ENCODE assay signal across 9 cellular contexts in genomic region chr7:45203947-45204445, GRCh38. TPM values are rescaled to one million over a fixed set of nuclear protein-coding genes. Genes with fewer than 3 reads are reported as not detected.
A peak's percentile ranks its signal among the peaks of the same experiment; 100 is the strongest.
DNase-seq lines count a peak whose midpoint lies in the region; ATAC-seq and TF ChIP-seq lines count a peak whose summit lies in the region.
"Had no signal": no experiment of that assay in that cellular context is flagged by ENCODE, and none has a peak within 500 bp of the region (broad histone marks: within the 10 kb centered on the region; RNA-seq: fewer than 3 reads in every experiment).

No MANE protein-coding gene starts in this region.

- WGBS in hepatocyte (ENCODE audit: low lambda C conversion rate, missing lambda C conversion rate), result 48% methylated on average over 2 of the region's 2 CpGs
- 84 to 100% methylated on average over 1 to 2 of the region's 2 CpGs for WGBS in endodermal cell (ENCODE audit: insufficient coverage in 1 of 2, insufficient read length in 1 of 2), 2 experiments

- H3K9me3 ChIP-seq in Panc1 (ENCODE audit: control insufficient read depth, insufficient read depth, low read depth, low read length) (no peaks in the 10 kb centered on the region), hepatocyte (ENCODE audit: low read depth) (no peaks in the 10 kb centered on the region), endodermal cell (ENCODE audit: control insufficient read depth, low read length) (no peaks in the 10 kb centered on the region)

- POLR2A ChIA-PET in Panc1 (lab: Charles Lee), result no interaction called here

- H3K4me3 ChIP-seq in Panc1 (ENCODE audit: low read depth in 2 of 2, low read length in 2 of 2), result peak overlapping the region in 1 of 2 experiments; percentile 19; a peak in 2 of 4 replicates
- H3K4me3 ChIP-seq in hepatocyte, result no peak overlapping the region
- no peak overlapping the region for H3K4me3 ChIP-seq in endodermal cell (ENCODE audit: low read length)

- no peaks in the 10 kb centered on the region for H3K9me2 ChIP-seq in hepatocyte (replicated peaks; ENCODE audit: insufficient read depth)

- CTCF ChIA-PET in Panc1 (lab: Charles Lee), result no interaction called here

- H3K4me1 Mint-ChIP-seq in endodermal cell, result no peaks in the 10 kb centered on the region

- no peaks in the 10 kb centered on the region for H3K36me3 ChIP-seq in Panc1 (ENCODE audit: control insufficient read depth, insufficient read depth, low read length)
- H3K36me3 ChIP-seq in hepatocyte (replicated peaks; ENCODE audit: insufficient read depth, low read depth), result no peaks in the 10 kb centered on the region
- no peaks in the 10 kb centered on the region for H3K36me3 ChIP-seq in endodermal cell (ENCODE audit: control insufficient read depth, insufficient read depth, low read length)

- H3K4me1 ChIP-seq in Panc1 (ENCODE audit: control insufficient read depth, insufficient read depth, low read length) (no peaks in the 10 kb centered on the region), hepatocyte (ENCODE audit: insufficient read depth) (no peaks in the 10 kb centered on the region), endodermal cell (ENCODE audit: control insufficient read depth, insufficient read depth, low read length) (no peaks in the 10 kb centered on the region)

- no peaks in the 10 kb centered on the region for H3K79me2 ChIP-seq in hepatocyte

- no peak overlapping the region for H3K9ac ChIP-seq in endodermal cell (ENCODE audit: extremely low read depth, low read length, poor library complexity, severe bottlenecking)

- no peaks in the 10 kb centered on the region for H3K27me3 Mint-ChIP-seq in endodermal cell (ENCODE audit: insufficient read depth)

- no peaks in the 10 kb centered on the region for H4K20me1 ChIP-seq in hepatocyte (ENCODE audit: insufficient read depth, poor library complexity, severe bottlenecking)

- H3K27ac Mint-ChIP-seq in endodermal cell, result no peak overlapping the region

- ATAC-seq in GM21786 (IDR thresholded peaks at IDR 0.05; ENCODE audit: unreplicated experiment) (peak; percentile 96), Panc1 (no peak)

- DNase-seq in GM13977 (ENCODE audit: low spot score) (peak; percentile 59), Panc1 (ENCODE audit: low read depth, low spot score) (no peak), hepatocyte (ENCODE audit: low spot score) (peak; percentile 21), iPS-NIHi11 (ENCODE audit: low spot score) (no peak), endodermal cell (no peak), cerebellar cortex (ENCODE audit: low spot score) (no peak)
- DNase-seq in NK-92 treated with Interleukin-12 subunit alpha and Interleukin-12 subunit beta, amount 100 ng/mL, for 24 hours (lab: John Stamatoyannopoulos, UW), result no peak

- intact Hi-C loops in Panc1 (cut with micrococcal nuclease; ENCODE audit: unreplicated experiment), result no loop called here

- no peak overlapping the region for H3K4me3 Mint-ChIP-seq in endodermal cell

- in situ Hi-C loops in GM13977 (cut with MboI; ENCODE audit: low pct_unique_long_range_greater_than_20kb, low sequenced_read_pairs, unreplicated experiment), result no loop called here
- in situ Hi-C loops in Panc1 (cut with HindIII; ENCODE audit: low pct_unique_long_range_greater_than_20kb, low sequenced_read_pairs), result no loop called here

- no TSS peak for BruUV-seq in Panc1 (replicated peaks; lab: Mats Ljungman, UMichigan)

- TF ChIP-seq CTCF in GM13977 (IDR thresholded peaks at IDR 0.05; ENCODE audit: extremely low read depth, insufficient read depth, missing control alignments) (no peak), Panc1 (IDR thresholded peaks at IDR 0.05) (no peak), hepatocyte (IDR thresholded peaks at IDR 0.05; ENCODE audit: poor library complexity) (no peak), endodermal cell (conservative IDR thresholded peaks at IDR 0.05) (no peak)

- H3K27ac ChIP-seq in Panc1 (ENCODE audit: low read length), result peak overlapping the region; percentile 35; the same call in 1 of the 2 replicates
- H3K27ac ChIP-seq in hepatocyte, result no peak overlapping the region
- no peak overlapping the region for H3K27ac ChIP-seq in endodermal cell (ENCODE audit: low read depth, low read length)

- H2AFZ ChIP-seq in hepatocyte, result no peak overlapping the region

- peak overlapping the region; percentile 44 for H3K4me2 ChIP-seq in hepatocyte

- peaks cover 30% of the 10 kb centered on the region for H3K27me3 ChIP-seq in Panc1 (ENCODE audit: control insufficient read depth, insufficient read depth, low read length)
- H3K27me3 ChIP-seq in hepatocyte, result peaks cover 31% of the 10 kb centered on the region
- peaks cover 8% of the 10 kb centered on the region for H3K27me3 ChIP-seq in endodermal cell (ENCODE audit: control insufficient read depth, insufficient read depth, low read length, poor library complexity, severe bottlenecking)

- H3K9me3 Mint-ChIP-seq in endodermal cell, result no peaks in the 10 kb centered on the region

- no peaks in the 10 kb centered on the region for H3K36me3 Mint-ChIP-seq in endodermal cell (ENCODE audit: low read depth)

RNA-seq across cellular contexts. Expression of gene RAMP3, which starts 46.4 kb away (rescaled TPM):
- total RNA-seq in Panc1 (2021; ENCODE audit: unreplicated experiment) (0.13 TPM), hepatocyte (not detected in 2 replicates), endodermal cell (not detected)
- polyA plus RNA-seq in Panc1 (2012; ENCODE audit: insufficient read length), result not detected
- not detected in 2 replicates for polyA plus RNA-seq in hepatocyte
- not detected for polyA plus RNA-seq in endodermal cell (2013, experiment 1 of 2)
- not detected for polyA plus RNA-seq in endodermal cell (2013, experiment 2 of 2)
- total RNA-seq: kidney epithelial cell had no signal

Comparison
In these comparisons a context has a peak if more than half of its experiments do, and no peak if none do; other contexts are left out.
1. DNase-seq: peak in GM13977 (single experiment) and hepatocyte (single experiment); none in Panc1 (single experiment), iPS-NIHi11 (single experiment), endodermal cell (single experiment), NK-92 treated with Interleukin-12 subunit alpha and Interleukin-12 subunit beta, amount 100 ng/mL, for 24 hours (single experiment) and cerebellar cortex (single experiment).